ENCODE assay signal across 8 cellular contexts in genomic region chr11:61964941-61965282, GRCh38. TPM values are rescaled to one million over a fixed set of nuclear protein-coding genes. Genes with fewer than 3 reads are reported as not detected.
DNase-seq lines count a peak whose midpoint lies in the region; ATAC-seq, FAIRE-seq and TF ChIP-seq lines count a peak whose summit lies in the region.

No MANE protein-coding gene starts in this region.

- intact Hi-C loops in K562 (cut with micrococcal nuclease), result loop anchor here (5.0 kb wide), 1 partner anchor 87 kb away; no protein-coding TSS in a partner anchor
- intact Hi-C loops in lower lobe of right lung (cut with DNase I), result no loop called here
- intact Hi-C loops in thyroid gland (cut with DNase I), result no loop called here

- TF ChIP-seq EP300 in K562 (IDR thresholded peaks at IDR 0.05; ENCODE audit: low read length), result no peak

- peak overlapping the region; percentile 96 for H3K4me2 ChIP-seq in K562 (ENCODE audit: insufficient read depth, low read length)

- H3K4me3 ChIP-seq in K562 (peak overlapping the region; percentile 80), lower lobe of right lung (peak overlapping the region; percentile 98), thyroid gland (replicated peaks in 1 of 3) (peak overlapping the region in 2 of 3 donors; percentile 18 to 88)

- FAIRE-seq in K562 (lab: Jason Lieb, UNC), result no peak

- no peak overlapping the region for H2AFZ ChIP-seq in K562 (ENCODE audit: low read depth, low read length)

- H3K9ac ChIP-seq in K562 (ENCODE audit: insufficient read depth in 1 of 2, low read depth in 2 of 2, low read length in 2 of 2), result peak overlapping the region in 1 of 2 experiments; percentile 92; a peak in 2 of 4 replicates

- POLR2A ChIA-PET in K562 (lab: Yijun Ruan, JAX), result interaction anchor here (0.7 to 11.8 kb wide), 30 partner anchors 6 to 923 kb away, joined by 3 to 327 read pairs (median 8); partner anchors contain the start of genes BEST1, FEN1, INCENP and TMEM258

- peaks cover 6% of the 10 kb centered on the region for H3K9me1 ChIP-seq in K562 (ENCODE audit: control insufficient read depth, insufficient read depth, low read length)

- H4K20me1 ChIP-seq in K562 (replicated peaks; ENCODE audit: control insufficient read depth, insufficient read depth, low read length), result peaks cover 43% of the 10 kb centered on the region

- WGBS in K562 (ENCODE audit: insufficient coverage, low coverage, missing lambda C conversion rate), result 4% methylated on average over 2 of the region's 2 CpGs
- WGBS in thyroid gland, 2 donors, result 72 to 74% methylated on average over 2 of the region's 2 CpGs

- TF ChIP-seq POLR2A in K562 (conservative IDR thresholded peaks at IDR 0.05) (peak; percentile 20; the same call in 1 of the 2 replicates), thyroid gland (IDR thresholded peaks at IDR 0.05) (no peak)

- in situ Hi-C loops in K562 (cut with MboI), result loop anchor here (5.0 kb wide), 1 partner anchor 62 kb away; no protein-coding TSS in a partner anchor

- no peak for TF ChIP-seq CTCF in K562 (IDR thresholded peaks at IDR 0.05 in 2 of 3, conservative IDR thresholded peaks at IDR 0.05 in 1 of 3; ENCODE audit: insufficient read depth in 2 of 3, low read depth in 1 of 3, low read length in 3 of 3)
- no peak for TF ChIP-seq CTCF in lower lobe of right lung (IDR thresholded peaks at IDR 0.05)
- TF ChIP-seq CTCF in thyroid gland (IDR thresholded peaks at IDR 0.05), result no peak

- no peak for TF ChIP-seq RAD21 in K562 (CRISPR knock-in tag; conservative IDR thresholded peaks at IDR 0.05 in 1 of 2, IDR thresholded peaks at IDR 0.05 in 1 of 2)

- DNase-seq in activated CD8-positive, alpha-beta memory T cell treated with anti-CD3 and anti-CD28 coated beads for 24 hours, result peak; percentile 19
- DNase-seq in activated CD8-positive, alpha-beta memory T cell treated with anti-CD3 and anti-CD28 coated beads, Interleukin-2, amount 50 U/mL, for 48 hours, result no peak
- DNase-seq in K562 (ENCODE audit: extremely low read depth in 1 of 4, low spot score in 3 of 4), result no peak
- no peak for DNase-seq in lower lobe of right lung
- no peak for DNase-seq in thyroid gland
- no peak for DNase-seq in NCI-H146 treated with DMSO at 0.1 percent for 48 hours (lab: John Stamatoyannopoulos, UW; ENCODE audit: unreplicated experiment)
- DNase-seq in NCI-H524 treated with DMSO at 0.1 percent for 48 hours (lab: John Stamatoyannopoulos, UW), result no peak
- no peak for DNase-seq in nucleus accumbens (lab: John Stamatoyannopoulos, UW)

- H3K4me1 ChIP-seq in K562 (replicated peaks in 1 of 2; ENCODE audit: control insufficient read depth in 2 of 2, insufficient read depth in 2 of 2, low read length in 2 of 2) (peaks cover 40 to 46% of the 10 kb centered on the region in 2 experiments), lower lobe of right lung (peaks cover 75% of the 10 kb centered on the region), thyroid gland (peaks cover 35 to 49% of the 10 kb centered on the region in 2 donors)

- H3K9me3 ChIP-seq in K562 (replicated peaks; ENCODE audit: control insufficient read depth, insufficient read depth, low read depth, low read length), result no peaks in the 10 kb centered on the region
- H3K9me3 ChIP-seq in lower lobe of right lung, result no peaks in the 10 kb centered on the region
- no peaks in the 10 kb centered on the region for H3K9me3 ChIP-seq in thyroid gland

- H3K36me3 ChIP-seq in K562 (ENCODE audit: control insufficient read depth, insufficient read depth, low read length), result peaks cover 39% of the 10 kb centered on the region
- peaks cover 35% of the 10 kb centered on the region for H3K36me3 ChIP-seq in lower lobe of right lung
- H3K36me3 ChIP-seq in thyroid gland, result peaks cover 23 to 25% of the 10 kb centered on the region in 2 donors

- H3K27me3 ChIP-seq in K562 (ENCODE audit: control insufficient read depth in 2 of 2, insufficient read depth in 2 of 2, low read length in 2 of 2) (no peaks in the 10 kb centered on the region), lower lobe of right lung (ENCODE audit: low read depth) (no peaks in the 10 kb centered on the region), thyroid gland (no peaks in the 10 kb centered on the region)

- ATAC-seq in K562, result no peak
- ATAC-seq in lower lobe of right lung, result no peak

- peaks cover 66% of the 10 kb centered on the region for H3K79me2 ChIP-seq in K562 (ENCODE audit: control insufficient read depth, insufficient read depth, low read length)

- BruUV-seq in K562 (replicated peaks; lab: Mats Ljungman, UMichigan), result TSS peak; percentile 72

- CTCF ChIA-PET in K562 (lab: Yijun Ruan, JAX; ENCODE audit: low intra/inter-chr PET ratio), result no interaction called here

- H3K27ac ChIP-seq in K562 (ENCODE audit: extremely low read depth, low read depth, low read length) (peak overlapping the region; percentile 40; the same call in 2 of the 3 replicates), lower lobe of right lung (peak overlapping the region; percentile 97), thyroid gland (peak overlapping the region; percentile 7 to 99 (median 93))

RNA-seq across cellular contexts. Expression of gene FTH1, which starts 2.5 kb away (rescaled TPM):
- total RNA-seq in K562 (2011; cell fraction: chromatin; rRNA removed; ENCODE audit: low replicate concordance), result 340 and 424 TPM in 2 replicates
- total RNA-seq in K562 (2011; cell fraction: nucleolus; rRNA removed), result 235 and 254 TPM in 2 replicates
- total RNA-seq in K562 (2011; cell fraction: nucleoplasm; rRNA removed), result 466 and 809 TPM in 2 replicates
- total RNA-seq in K562 (2014; rRNA removed) (542 and 714 TPM in 2 replicates), K562 (2014; rRNA removed; fragmentation: Illumina TruSeq; extraction: Trizol) (854 and 941 TPM in 2 replicates), K562 (2015; rRNA removed; fragmentation: Illumina TruSeq; extraction: Trizol) (794 and 802 TPM in 2 replicates), K562 (2021) (1,987 and 1,991 TPM in 2 replicates), lower lobe of right lung (4,616 TPM), thyroid gland (1,000 to 10,000 TPM; 2,377 to 4,120 (median 2,918) TPM)
- polyA plus RNA-seq in K562 (2011; rRNA removed) (692 and 749 TPM in 2 replicates), K562 (2014; fragmentation: Illumina TruSeq; extraction: Trizol) (2,369 and 3,146 TPM in 2 replicates), K562 (2014; fragmentation: Nextera tagmentation; extraction: Ambion mirVana) (100 to 1,000 TPM; 370 to 426 TPM), K562 (2014; rRNA removed) (1,104 and 1,916 TPM in 2 replicates)
- polyA plus RNA-seq in K562 (2011; cell fraction: cytosol; rRNA removed), result 753 and 1,113 TPM in 2 replicates
- polyA plus RNA-seq in K562 (2011; cell fraction: nucleus; rRNA removed), result 360 and 464 TPM in 2 replicates
- polyA plus RNA-seq in K562 (2012), result 2,840 and 5,114 TPM in 2 replicates
- polyA minus RNA-seq in K562 (2011; rRNA and poly(A)+ RNA removed), result 797 and 971 TPM in 2 replicates
- polyA minus RNA-seq in K562 (2011; cell fraction: cytosol; rRNA and poly(A)+ RNA removed), result 687 and 1,035 TPM in 2 replicates
- polyA minus RNA-seq in K562 (2011; cell fraction: nucleus; rRNA and poly(A)+ RNA removed), result 101 and 228 TPM in 2 replicates

RNA-seq across cellular contexts. Expression of gene BEST1, which starts 14.8 kb away (rescaled TPM):
- total RNA-seq in K562 (2011; cell fraction: chromatin; rRNA removed; ENCODE audit: low replicate concordance), result 4.5 and 6.1 TPM in 2 replicates
- total RNA-seq in K562 (2011; cell fraction: nucleolus; rRNA removed), result 4.7 and 5.5 TPM in 2 replicates
- 4.4 and 5.5 TPM in 2 replicates for total RNA-seq in K562 (2011; cell fraction: nucleoplasm; rRNA removed)
- total RNA-seq in K562 (2014; rRNA removed) (0.36 and 0.61 TPM in 2 replicates), K562 (2014; rRNA removed; fragmentation: Illumina TruSeq; extraction: Trizol) (0.35 and 0.40 TPM in 2 replicates), K562 (2015; rRNA removed; fragmentation: Illumina TruSeq; extraction: Trizol) (0.07 and 0.11 TPM in 2 replicates), K562 (2021) (0.85 and 1.0 TPM in 2 replicates), lower lobe of right lung (14.1 TPM), thyroid gland (1 to 10 TPM in 3 of 4 donors, under 1 TPM in 1; 0.67 to 3.3 (median 1.9) TPM)
- polyA plus RNA-seq in K562 (2011; rRNA removed) (0.22 and 0.49 TPM in 2 replicates), K562 (2014; fragmentation: Illumina TruSeq; extraction: Trizol) (0.73 and 0.86 TPM in 2 replicates), K562 (2014; fragmentation: Nextera tagmentation; extraction: Ambion mirVana) (under 1 TPM; 0.27 to 0.62 TPM), K562 (2014; rRNA removed) (1.3 TPM in 2 replicates)
- polyA plus RNA-seq in K562 (2011; cell fraction: cytosol; rRNA removed), result 0.15 and 0.35 TPM in 2 replicates
- 1.4 and 1.9 TPM in 2 replicates for polyA plus RNA-seq in K562 (2011; cell fraction: nucleus; rRNA removed)
- 1.0 and 15.0 TPM in 2 replicates for polyA plus RNA-seq in K562 (2012)
- 0.28 and 0.66 TPM in 2 replicates for polyA minus RNA-seq in K562 (2011; rRNA and poly(A)+ RNA removed)
- polyA minus RNA-seq in K562 (2011; cell fraction: cytosol; rRNA and poly(A)+ RNA removed), result not detected in 2 replicates
- polyA minus RNA-seq in K562 (2011; cell fraction: nucleus; rRNA and poly(A)+ RNA removed), result 0.67 and 2.3 TPM in 2 replicates

RNA-seq across cellular contexts. Expression of gene RAB3IL1, which starts 47.5 kb away (rescaled TPM):
- total RNA-seq in K562 (2011; cell fraction: chromatin; rRNA removed; ENCODE audit: low replicate concordance), result 21.2 and 46.4 TPM in 2 replicates
- 27.3 and 33.0 TPM in 2 replicates for total RNA-seq in K562 (2011; cell fraction: nucleolus; rRNA removed)
- 19.3 and 24.0 TPM in 2 replicates for total RNA-seq in K562 (2011; cell fraction: nucleoplasm; rRNA removed)
- total RNA-seq in K562 (2014; rRNA removed) (17.6 and 19.8 TPM in 2 replicates), K562 (2014; rRNA removed; fragmentation: Illumina TruSeq; extraction: Trizol) (2.0 and 3.7 TPM in 2 replicates), K562 (2015; rRNA removed; fragmentation: Illumina TruSeq; extraction: Trizol) (8.9 and 10.3 TPM in 2 replicates), K562 (2021) (42.6 and 46.2 TPM in 2 replicates), lower lobe of right lung (11.4 TPM), thyroid gland (10 to 100 TPM in 3 of 4 donors, 1 to 10 TPM in 1; 6.5 to 27.7 (median 15.2) TPM)
- polyA plus RNA-seq in K562 (2011; rRNA removed) (15.5 and 17.7 TPM in 2 replicates), K562 (2014; fragmentation: Illumina TruSeq; extraction: Trizol) (25.1 and 31.8 TPM in 2 replicates), K562 (2014; fragmentation: Nextera tagmentation; extraction: Ambion mirVana) (under 1 TPM; 0.15 to 0.25 TPM), K562 (2014; rRNA removed) (28.2 and 29.7 TPM in 2 replicates)
- polyA plus RNA-seq in K562 (2011; cell fraction: cytosol; rRNA removed), result 18.3 and 41.7 TPM in 2 replicates
- 25.8 and 42.6 TPM in 2 replicates for polyA plus RNA-seq in K562 (2011; cell fraction: nucleus; rRNA removed)
- 15.9 and 29.1 TPM in 2 replicates for polyA plus RNA-seq in K562 (2012)
- polyA minus RNA-seq in K562 (2011; rRNA and poly(A)+ RNA removed), result 6.1 and 11.2 TPM in 2 replicates
- 22.8 and 26.0 TPM in 2 replicates for polyA minus RNA-seq in K562 (2011; cell fraction: cytosol; rRNA and poly(A)+ RNA removed)
- 13.3 and 13.9 TPM in 2 replicates for polyA minus RNA-seq in K562 (2011; cell fraction: nucleus; rRNA and poly(A)+ RNA removed)

Comparison
In these comparisons a context has a peak if more than half of its experiments do, and no peak if none do; other contexts are left out.
1. H3K27ac ChIP-seq: peak in every context shown above with its lines; median percentile 97 in lower lobe of right lung; 93 in thyroid gland; 40 in K562.